Comparison of ENCODE assay signal across 23 cellular contexts in genomic region chr15:83656943-83657528, GRCh38. TPM values are rescaled to one million over a fixed set of nuclear protein-coding genes. Genes with fewer than 3 reads are reported as not detected.
DNase-seq lines count a peak whose midpoint lies in the region; ATAC-seq and TF ChIP-seq lines count a peak whose summit lies in the region.
"Had no signal": no experiment of that assay in that cellular context is flagged by ENCODE, and none has a peak within 500 bp of the region (broad histone marks: within the 10 kb centered on the region; RNA-seq: fewer than 3 reads in every experiment).

No MANE protein-coding gene starts in this region.

- ATAC-seq in HG02840 (IDR thresholded peaks at IDR 0.05; ENCODE audit: low FRiP score, unreplicated experiment) = no peak

- no peaks in the 10 kb centered on the region for H3K9me2 ChIP-seq in hepatocyte (replicated peaks; ENCODE audit: insufficient read depth)

- H3K4me3 ChIP-seq in right atrium auricular region (no peak overlapping the region), hepatocyte (no peak overlapping the region), osteoblast (ENCODE audit: insufficient read depth, low read length) (no peak overlapping the region)
- H3K4me3 ChIP-seq: BLaER1, GM23248, K562, Peyer's patch had no signal

- TF ChIP-seq CTCF in right atrium auricular region (IDR thresholded peaks at IDR 0.05) = no peak
- no peak for TF ChIP-seq CTCF in hepatocyte (IDR thresholded peaks at IDR 0.05; ENCODE audit: poor library complexity)
- no peak for TF ChIP-seq CTCF in osteoblast (IDR thresholded peaks at IDR 0.05; ENCODE audit: extremely low read depth, low read depth, low read length)

- H3K9me3 ChIP-seq in right atrium auricular region (no peaks in the 10 kb centered on the region), hepatocyte (ENCODE audit: low read depth) (no peaks in the 10 kb centered on the region), osteoblast (ENCODE audit: low read depth, low read length) (no peaks in the 10 kb centered on the region)
- H3K9me3 ChIP-seq: Caco-2 had no signal

- H3K4me2 ChIP-seq in hepatocyte (peak overlapping the region; percentile 56), osteoblast (ENCODE audit: insufficient read depth, low read length) (no peak overlapping the region)
- H3K4me2 ChIP-seq: BLaER1 had no signal

- DNase-seq in right atrium auricular region (ENCODE audit: low spot score) (no peak), cardiac septum (ENCODE audit: low spot score) (no peak), hepatocyte (ENCODE audit: low spot score) (no peak), osteoblast (ENCODE audit: insufficient read length, low spot score, missing footprints) (peak; percentile 74), globus pallidus (ENCODE audit: low spot score) (no peak), NCI-H2029 treated with DMSO at 0.1 percent for 48 hours (lab: John Stamatoyannopoulos, UW) (no peak), NCI-H2081 (lab: John Stamatoyannopoulos, UW) (no peak)
- DNase-seq: CD4-positive, alpha-beta memory T cell; DMS 273 treated with DMSO at 0.1 percent for 48 hours; HFFc6; MM.1S; NCI-H1048; NCI-H1417 treated with DMSO at 0.1 percent for 48 hours; NCI-H187; NCI-H774; Peyer's patch had no signal

- H3K36me3 ChIP-seq in right atrium auricular region (no peaks in the 10 kb centered on the region), hepatocyte (replicated peaks; ENCODE audit: insufficient read depth, low read depth) (no peaks in the 10 kb centered on the region), osteoblast (ENCODE audit: insufficient read depth, low read length) (no peaks in the 10 kb centered on the region)
- H3K36me3 ChIP-seq: BLaER1, Peyer's patch had no signal

- no peaks in the 10 kb centered on the region for H4K20me1 ChIP-seq in hepatocyte (ENCODE audit: insufficient read depth, poor library complexity, severe bottlenecking)
- H4K20me1 ChIP-seq in osteoblast (ENCODE audit: insufficient read depth, low read length) = no peaks in the 10 kb centered on the region
- H4K20me1 ChIP-seq: BLaER1 had no signal

- H3K27me3 ChIP-seq in right atrium auricular region (no peaks in the 10 kb centered on the region), hepatocyte (peaks cover 34% of the 10 kb centered on the region), osteoblast (ENCODE audit: insufficient read depth, low read length) (peaks cover 23% of the 10 kb centered on the region)
- H3K27me3 ChIP-seq: BLaER1, Peyer's patch had no signal

- H3K79me2 ChIP-seq in hepatocyte (no peaks in the 10 kb centered on the region), osteoblast (ENCODE audit: insufficient read depth, low read length) (no peaks in the 10 kb centered on the region)

- H2AFZ ChIP-seq in hepatocyte (no peak overlapping the region), osteoblast (ENCODE audit: low read length) (no peak overlapping the region)
- H2AFZ ChIP-seq: GM23248 had no signal

- H3K4me1 ChIP-seq in right atrium auricular region = peaks cover 0 to 60% of the 10 kb centered on the region in 2 donors
- peaks cover 22% of the 10 kb centered on the region for H3K4me1 ChIP-seq in hepatocyte (ENCODE audit: insufficient read depth)
- no peaks in the 10 kb centered on the region for H3K4me1 ChIP-seq in osteoblast (ENCODE audit: insufficient read depth, low read length)
- H3K4me1 ChIP-seq: BLaER1 had no signal

- 74% methylated on average over 10 of the region's 10 CpGs for WGBS in hepatocyte (ENCODE audit: low lambda C conversion rate, missing lambda C conversion rate)

- intact Hi-C loops in cardiac septum (cut with DNase I) = loop anchor here (5.0 kb wide), 2 partner anchors 40 to 90 kb away; no protein-coding TSS in a partner anchor

- H3K27ac ChIP-seq in right atrium auricular region (peak overlapping the region; percentile 13 to 65), hepatocyte (peak overlapping the region; percentile 36), osteoblast (ENCODE audit: low read depth, low read length) (no peak overlapping the region)
- H3K27ac ChIP-seq: BLaER1, GM23248, Peyer's patch had no signal

RNA-seq across cellular contexts. Expression of gene ADAMTSL3, which starts 3.1 kb away (rescaled TPM):
- total RNA-seq in right atrium auricular region (10 to 100 TPM; 12.2 to 21.2 TPM), cardiac septum (9.8 TPM), hepatocyte (5.0 and 6.2 TPM in 2 replicates), osteoblast (0.29 and 0.72 TPM in 2 replicates)
- polyA plus RNA-seq in hepatocyte = 5.2 TPM in 2 replicates
- total RNA-seq: CD4-positive, alpha-beta memory T cell; GM23248; HFFc6; NCI-H460; OCI-LY7 had no signal
- polyA plus RNA-seq: CD4-positive, alpha-beta memory T cell; GM23248 had no signal
